10 cellular contexts compared by ENCODE assay signal in the genomic region with DNA sequence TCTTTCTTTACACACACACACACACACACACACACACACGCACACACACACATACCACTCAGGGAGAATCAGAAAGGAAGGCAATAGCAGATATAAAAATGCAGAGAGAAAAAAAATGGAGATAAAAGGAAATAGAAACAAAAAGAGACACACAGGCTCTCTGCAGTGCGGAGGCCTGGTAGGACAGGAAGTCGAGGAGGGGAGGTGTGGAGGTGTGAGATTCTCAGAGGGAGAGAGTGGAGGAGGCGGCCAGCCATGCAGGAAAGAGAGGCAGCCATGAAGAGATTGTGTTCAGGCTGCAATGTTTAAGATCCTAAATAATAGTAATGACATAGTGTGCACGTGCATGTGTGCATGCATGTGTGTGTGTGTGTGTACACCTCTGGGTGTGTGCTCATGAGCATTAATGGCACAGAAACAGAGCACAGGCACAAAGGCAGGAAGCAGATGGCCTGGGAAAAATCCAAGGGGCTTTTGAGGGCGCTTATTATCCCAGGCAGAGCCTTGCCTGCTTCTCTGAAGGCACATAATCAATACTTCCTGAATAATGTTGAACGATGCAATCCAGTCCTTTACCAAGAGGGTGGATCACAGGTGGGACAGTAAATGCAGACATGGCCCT.
DNase-seq lines count a peak whose midpoint lies in the region; ATAC-seq and TF ChIP-seq lines count a peak whose summit lies in the region.
"Had no signal": no experiment of that assay in that cellular context is flagged by ENCODE, and none has a peak within 500 bp of the region (broad histone marks: within the 10 kb centered on the region; RNA-seq: fewer than 3 reads in every experiment).

No MANE protein-coding gene starts in this region.

- H3K9me3 Mint-ChIP-seq in activated CD4-positive, alpha-beta memory T cell treated with anti-CD3 and anti-CD28 coated beads for 36 hours: no peaks in the 10 kb centered on the region
- H3K9me3 Mint-ChIP-seq in chondrocyte (ENCODE audit: low read depth): no peaks in the 10 kb centered on the region
- H3K9me3 Mint-ChIP-seq in osteocyte (ENCODE audit: unreplicated experiment): no peaks in the 10 kb centered on the region
- H3K9me3 Mint-ChIP-seq: stimulated activated memory B cell treated with anti-CD40 and anti-IgM and Interleukin-4, amounts not matched to agents 10 μg/mL and 1 μg/mL and 100 μg/mL, for 72 hours had no signal

- WGBS in right cardiac atrium: 36% methylated on average over 7 of the region's 7 CpGs

- no peak overlapping the region for H3K4me3 Mint-ChIP-seq in activated CD4-positive, alpha-beta memory T cell treated with anti-CD3 and anti-CD28 coated beads for 36 hours
- H3K4me3 Mint-ChIP-seq in chondrocyte (ENCODE audit: unreplicated experiment): no peak overlapping the region
- H3K4me3 Mint-ChIP-seq in osteocyte (ENCODE audit: unreplicated experiment): no peak overlapping the region
- H3K4me3 Mint-ChIP-seq: stimulated activated memory B cell treated with anti-CD40 and anti-IgM and Interleukin-4, amounts not matched to agents 10 μg/mL and 1 μg/mL and 100 μg/mL, for 72 hours had no signal

- no peaks in the 10 kb centered on the region for H3K27me3 Mint-ChIP-seq in activated CD4-positive, alpha-beta memory T cell treated with anti-CD3 and anti-CD28 coated beads for 36 hours
- H3K27me3 Mint-ChIP-seq in chondrocyte (ENCODE audit: low read depth): peaks cover 31% of the 10 kb centered on the region
- H3K27me3 Mint-ChIP-seq in osteocyte (ENCODE audit: unreplicated experiment): peaks cover 24% of the 10 kb centered on the region
- H3K27me3 Mint-ChIP-seq: stimulated activated memory B cell treated with anti-CD40 and anti-IgM and Interleukin-4, amounts not matched to agents 10 μg/mL and 1 μg/mL and 100 μg/mL, for 72 hours had no signal

- intact Hi-C loops in right cardiac atrium (cut with DNase I) (no loop called here), Right ventricle myocardium inferior (cut with DNase I) (no loop called here)
- intact Hi-C loops in activated CD4-positive, alpha-beta memory T cell treated with anti-CD3 and anti-CD28 coated beads for 36 hours (cut with micrococcal nuclease): no loop called here

- POLR2A ChIA-PET in activated CD4-positive, alpha-beta memory T cell treated with anti-CD3 and anti-CD28 coated beads for 36 hours (lab: Charles Lee): no interaction called here

- no peak overlapping the region for H3K4me3 ChIP-seq in right cardiac atrium (ENCODE audit: low read length)
- H3K4me3 ChIP-seq: psoas muscle had no signal

- H3K9me3 ChIP-seq in right cardiac atrium (ENCODE audit: control insufficient read depth, low read length): no peaks in the 10 kb centered on the region
- H3K9me3 ChIP-seq: psoas muscle had no signal

- H3K27ac ChIP-seq in right cardiac atrium (ENCODE audit: low read length): no peak overlapping the region
- H3K27ac ChIP-seq: psoas muscle had no signal

- H3K4me1 ChIP-seq in right cardiac atrium (ENCODE audit: control insufficient read depth, insufficient read depth, low read length): peaks cover 6% of the 10 kb centered on the region

- CTCF ChIA-PET in activated CD4-positive, alpha-beta memory T cell treated with anti-CD3 and anti-CD28 coated beads for 36 hours (lab: Charles Lee): interaction anchor here (0.6 kb wide), 1 partner anchor 999 kb away, joined by 3 read pairs; no protein-coding TSS in a partner anchor

- TF ChIP-seq CTCF in chondrocyte (IDR thresholded peaks at IDR 0.05): no peak
- no peak for TF ChIP-seq CTCF in osteocyte (IDR thresholded peaks at IDR 0.05)

- peak overlapping the region; percentile 72 for H3K27ac Mint-ChIP-seq in activated CD4-positive, alpha-beta memory T cell treated with anti-CD3 and anti-CD28 coated beads for 36 hours
- H3K27ac Mint-ChIP-seq in chondrocyte (ENCODE audit: unreplicated experiment) (no peak overlapping the region), osteocyte (ENCODE audit: unreplicated experiment) (no peak overlapping the region)
- H3K27ac Mint-ChIP-seq: stimulated activated memory B cell treated with anti-CD40 and anti-IgM and Interleukin-4, amounts not matched to agents 10 μg/mL and 1 μg/mL and 100 μg/mL, for 72 hours had no signal

- no peaks in the 10 kb centered on the region for H3K27me3 ChIP-seq in right cardiac atrium (ENCODE audit: control insufficient read depth, insufficient read depth)

- H3K36me3 Mint-ChIP-seq in activated CD4-positive, alpha-beta memory T cell treated with anti-CD3 and anti-CD28 coated beads for 36 hours: no peaks in the 10 kb centered on the region
- H3K36me3 Mint-ChIP-seq in chondrocyte (ENCODE audit: low read depth) (no peaks in the 10 kb centered on the region), osteocyte (ENCODE audit: unreplicated experiment) (no peaks in the 10 kb centered on the region)
- H3K36me3 Mint-ChIP-seq: stimulated activated memory B cell treated with anti-CD40 and anti-IgM and Interleukin-4, amounts not matched to agents 10 μg/mL and 1 μg/mL and 100 μg/mL, for 72 hours had no signal

- peaks cover 20% of the 10 kb centered on the region for H3K4me1 Mint-ChIP-seq in activated CD4-positive, alpha-beta memory T cell treated with anti-CD3 and anti-CD28 coated beads for 36 hours (ENCODE audit: low read depth)
- H3K4me1 Mint-ChIP-seq in chondrocyte (ENCODE audit: low read depth): no peaks in the 10 kb centered on the region
- H3K4me1 Mint-ChIP-seq in osteocyte (ENCODE audit: unreplicated experiment): no peaks in the 10 kb centered on the region

- ATAC-seq in right cardiac atrium (peak; percentile 44 to 67), Right ventricle myocardium inferior (no peak)
- ATAC-seq: stimulated activated memory B cell treated with anti-CD40 and anti-IgM and Interleukin-4, amounts not matched to agents 10 μg/mL and 1 μg/mL and 100 μg/mL, for 72 hours had no signal

- DNase-seq in right cardiac atrium: peak in 1 of 3 donors; percentile 40
- DNase-seq in Right ventricle myocardium inferior (ENCODE audit: missing footprints): no peak
- DNase-seq in activated CD4-positive, alpha-beta memory T cell treated with anti-CD3 and anti-CD28 coated beads for 36 hours: peak; percentile 52
- peak; percentile 42 for DNase-seq in iPS-NIHi7 (ENCODE audit: extremely low spot score)
- DNase-seq in chondrocyte (ENCODE audit: low spot score): no peak
- DNase-seq in osteocyte (ENCODE audit: extremely low spot score, unreplicated experiment): no peak
- DNase-seq in NCI-H187 treated with DMSO at 0.1 percent for 48 hours (lab: John Stamatoyannopoulos, UW): no peak
- no peak for DNase-seq in KG1 (lab: John Stamatoyannopoulos, UW)
- DNase-seq: psoas muscle had no signal

Comparison
In these comparisons a context has a peak if more than half of its experiments do, and no peak if none do; other contexts are left out.
1. DNase-seq: peak in activated CD4-positive, alpha-beta memory T cell treated with anti-CD3 and anti-CD28 coated beads for 36 hours (single experiment) and iPS-NIHi7 (single experiment); none in Right ventricle myocardium inferior (single experiment), chondrocyte (single experiment), osteocyte (single experiment), NCI-H187 treated with DMSO at 0.1 percent for 48 hours (single experiment) and KG1 (single experiment).